ENCODE assay signal across 2 cellular contexts in the genomic region with DNA sequence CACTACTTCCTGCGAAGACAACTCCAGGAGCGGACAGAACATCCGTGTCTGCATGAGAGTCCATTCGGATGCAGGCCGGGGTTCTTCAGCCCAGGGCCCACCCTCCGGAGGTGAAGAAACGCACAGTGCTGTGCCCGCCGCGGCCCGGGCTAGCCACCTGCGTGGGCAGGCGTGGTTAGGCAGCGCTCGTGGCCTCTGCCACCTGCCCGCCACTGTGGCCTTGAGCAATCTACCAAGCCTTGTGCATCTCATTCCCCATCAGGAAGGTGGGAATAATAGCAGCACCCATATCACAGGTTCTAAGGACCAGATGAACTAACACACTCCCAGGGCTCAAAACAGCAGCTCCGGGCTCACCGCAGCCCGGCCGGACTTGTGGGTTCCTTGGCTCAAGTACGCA.
TF ChIP-seq lines count a peak whose summit lies in the region.

No MANE protein-coding gene starts in this region.

TF ChIP-seq in GM23338, 12 proteins besides CTCF, POLR2A, EP300 and RAD21:
- no peak for TF ChIP-seq EZH2 (IDR thresholded peaks at IDR 0.05; ENCODE audit: low read depth, unreplicated experiment)
- TF ChIP-seq POLR2AphosphoS5 (IDR thresholded peaks at IDR 0.05; ENCODE audit: low read depth), result no peak
- TF ChIP-seq CREB1 (CRISPR knock-in tag; IDR thresholded peaks at IDR 0.05; ENCODE audit: low read depth), result no peak
- no peak for TF ChIP-seq JUNB (IDR thresholded peaks at IDR 0.05; ENCODE audit: unreplicated experiment)

TF ChIP-seq in K562, 482 proteins besides CTCF, POLR2A, EP300 and RAD21:
- TF ChIP-seq FOXP4 (CRISPR knock-in tag; IDR thresholded peaks at IDR 0.05; ENCODE audit: borderline replicate concordance), result no peak
